ENCODE assay signal across 9 cellular contexts in genomic region chr17:77286641-77287431, GRCh38.
DNase-seq lines count a peak whose midpoint lies in the region; TF ChIP-seq lines count a peak whose summit lies in the region.
"Had no signal": no experiment of that assay in that cellular context is flagged by ENCODE, and none has a peak within 500 bp of the region (broad histone marks: within the 10 kb centered on the region; RNA-seq: fewer than 3 reads in every experiment).

No MANE protein-coding gene starts in this region.

- peaks cover 47% of the 10 kb centered on the region for H3K4me1 ChIP-seq in cardiac muscle cell (ENCODE audit: low read depth)
- peaks cover 57% of the 10 kb centered on the region for H3K4me1 ChIP-seq in skeletal muscle satellite cell (ENCODE audit: control insufficient read depth, insufficient read depth, low read length)

- peaks cover 0 to 7% (median 0%) of the 10 kb centered on the region in 7 donors for H3K9me3 Mint-ChIP-seq in CD14-positive monocyte

- peaks cover 31% of the 10 kb centered on the region for H3K4me1 Mint-ChIP-seq in CD14-positive monocyte

- DNase-seq in H4 (ENCODE audit: low spot score) (peak; percentile 97), SHP77 (lab: John Stamatoyannopoulos, UW) (peak; percentile 62 to 74), cardiac muscle cell (ENCODE audit: low read depth in 1 of 2, low spot score in 1 of 2) (peak in 1 of 2 donors; percentile 93), NCI-H446 treated with DMSO at 0.1 percent for 48 hours (lab: John Stamatoyannopoulos, UW) (no peak), CD14-positive monocyte (ENCODE audit: low spot score) (no peak), HUDEP-2 (lab: John Stamatoyannopoulos, UW; ENCODE audit: unreplicated experiment in 76 of 76) (no peak)
- no peak for DNase-seq in activated CD8-positive, alpha-beta memory T cell treated with anti-CD3 and anti-CD28 coated beads for 24 hours
- DNase-seq: stimulated activated naive CD8-positive, alpha-beta T cell treated with anti-CD3 and anti-CD28 coated beads, Interleukin-15, Interleukin-2, amounts not matched to agents 100 U/mL and 50 U/mL, for 24 hours had no signal

- peak overlapping the region; percentile 76 for H3K4me2 ChIP-seq in skeletal muscle satellite cell (ENCODE audit: low read length)

- H3K36me3 ChIP-seq in cardiac muscle cell (no peaks in the 10 kb centered on the region), skeletal muscle satellite cell (ENCODE audit: insufficient read depth, low read length) (no peaks in the 10 kb centered on the region)

- H3K36me3 Mint-ChIP-seq in CD14-positive monocyte: peaks cover 2 to 4% of the 10 kb centered on the region in 2 donors

- TF ChIP-seq CTCF in cardiac muscle cell (IDR thresholded peaks at IDR 0.05; ENCODE audit: low read depth, low read length) (no peak), CD14-positive monocyte (IDR thresholded peaks at IDR 0.05) (no peak)

- H3K9ac ChIP-seq in skeletal muscle satellite cell (ENCODE audit: low read depth, low read length): peak overlapping the region; percentile 89

- H3K9me3 ChIP-seq in cardiac muscle cell (ENCODE audit: low read depth) (no peaks in the 10 kb centered on the region), skeletal muscle satellite cell (replicated peaks; ENCODE audit: low read length) (no peaks in the 10 kb centered on the region)

- H3K27ac Mint-ChIP-seq in CD14-positive monocyte: peak overlapping the region in 2 of 7 donors; percentile 20 to 58

- H3K27me3 Mint-ChIP-seq in CD14-positive monocyte (ENCODE audit: low read depth in 3 of 3): peaks cover 19 to 24% (median 21%) of the 10 kb centered on the region in 3 donors

- H3K27me3 ChIP-seq in cardiac muscle cell (peaks cover 7% of the 10 kb centered on the region), skeletal muscle satellite cell (ENCODE audit: control insufficient read depth, insufficient read depth, low read length) (no peaks in the 10 kb centered on the region)

- no peak overlapping the region for H3K4me3 Mint-ChIP-seq in CD14-positive monocyte

- no peak overlapping the region for H3K4me3 ChIP-seq in cardiac muscle cell
- peak overlapping the region; percentile 29 for H3K4me3 ChIP-seq in skeletal muscle satellite cell (ENCODE audit: low read length)

- intact Hi-C loops in CD14-positive monocyte (cut with micrococcal nuclease): no loop called here

- peak overlapping the region; percentile 83 for H3K27ac ChIP-seq in cardiac muscle cell

Comparison
In these comparisons a context has a peak if more than half of its experiments do, and no peak if none do; other contexts are left out.
1. DNase-seq: peak in H4 (single experiment) and SHP77 (2 of 2); none in NCI-H446 treated with DMSO at 0.1 percent for 48 hours (single experiment), CD14-positive monocyte (single experiment), activated CD8-positive, alpha-beta memory T cell treated with anti-CD3 and anti-CD28 coated beads for 24 hours (single experiment) and HUDEP-2 (0 of 76).